8 cellular contexts compared by ENCODE assay signal in genomic region chr2:85852979-85853498, GRCh38. TPM values are rescaled to one million over a fixed set of nuclear protein-coding genes. Genes with fewer than 3 reads are reported as not detected.
A peak's percentile ranks its signal among the peaks of the same experiment; 100 is the strongest.
DNase-seq lines count a peak whose midpoint lies in the region; ATAC-seq and TF ChIP-seq lines count a peak whose summit lies in the region.

No MANE protein-coding gene starts in this region.

- H3K27ac ChIP-seq in esophagus squamous epithelium: peak overlapping the region; percentile 25 to 77 (median 58)
- no peak overlapping the region for H3K27ac ChIP-seq in A673 (ENCODE audit: low read depth, low read length, poor library complexity, severe bottlenecking)

- H3K36me3 ChIP-seq in esophagus squamous epithelium: peaks cover 0 to under 1% (median 0%) of the 10 kb centered on the region in 3 donors
- H3K36me3 ChIP-seq in A673 (ENCODE audit: insufficient read depth, low read length, poor library complexity, severe bottlenecking): no peaks in the 10 kb centered on the region

- peak overlapping the region in 2 of 4 donors; percentile 4 to 27 for H3K4me3 ChIP-seq in esophagus squamous epithelium
- no peak overlapping the region for H3K4me3 ChIP-seq in A673 (ENCODE audit: low read depth, low read length, poor library complexity, severe bottlenecking)

- peak; percentile 88 for DNase-seq in activated CD4-positive, alpha-beta T cell treated with anti-CD3 and anti-CD28 coated beads, Interleukin-2, amount 10 ng/mL, durations not matched to agents 24 days and 14 days
- DNase-seq in esophagus squamous epithelium (lab: John Stamatoyannopoulos, UW) (peak; percentile 18), NCI-H1092 treated with DMSO at 0.1 percent for 48 hours (lab: John Stamatoyannopoulos, UW) (no peak), GOT3 (lab: John Stamatoyannopoulos, UW) (no peak), A673 (ENCODE audit: low spot score) (no peak)
- DNase-seq in stimulated activated CD4-positive, alpha-beta T cell treated with anti-CD3 and anti-CD28 coated beads, TNF-alpha, amount 100 ng/mL, for 1 hour (ENCODE audit: low read depth in 3 of 3, low spot score in 1 of 3): peak; percentile 15 to 28 (median 25)

- CTCF ChIA-PET in A673 (lab: Charles Lee): no interaction called here

- H3K9me3 Mint-ChIP-seq in activated CD4-positive, alpha-beta T cell treated with anti-CD3 and anti-CD28 coated beads, Interleukin-2, amount 10 ng/mL, durations not matched to agents 24 days and 14 days: peaks cover 13% of the 10 kb centered on the region

- peaks cover 53% of the 10 kb centered on the region for H3K36me3 Mint-ChIP-seq in activated CD4-positive, alpha-beta T cell treated with anti-CD3 and anti-CD28 coated beads, Interleukin-2, amount 10 ng/mL, durations not matched to agents 24 days and 14 days (ENCODE audit: low read depth)

- H3K4me3 Mint-ChIP-seq in activated CD4-positive, alpha-beta T cell treated with anti-CD3 and anti-CD28 coated beads, Interleukin-2, amount 10 ng/mL, durations not matched to agents 24 days and 14 days: peak overlapping the region; percentile 76

- ATAC-seq in GM18907 (IDR thresholded peaks at IDR 0.05; ENCODE audit: unreplicated experiment) (peak; percentile 83), HG03095 (IDR thresholded peaks at IDR 0.05; ENCODE audit: unreplicated experiment) (peak; percentile 50)

- H3K27ac Mint-ChIP-seq in activated CD4-positive, alpha-beta T cell treated with anti-CD3 and anti-CD28 coated beads, Interleukin-2, amount 10 ng/mL, durations not matched to agents 24 days and 14 days: peak overlapping the region; percentile 97

- WGBS in esophagus squamous epithelium, 2 donors: 75 to 82% methylated on average over 9 to 11 of the region's 11 CpGs

- BruUV-seq in A673 (replicated peaks; lab: Mats Ljungman, UMichigan): no TSS peak

- no peak for TF ChIP-seq CTCF in esophagus squamous epithelium (IDR thresholded peaks at IDR 0.05)
- no peak for TF ChIP-seq CTCF in A673 (conservative IDR thresholded peaks at IDR 0.05; ENCODE audit: low read depth, low read length)

- POLR2A ChIA-PET in A673 (lab: Charles Lee; ENCODE audit: low non-redundant PET): no interaction called here

- H3K27me3 ChIP-seq in esophagus squamous epithelium (no peaks in the 10 kb centered on the region), A673 (replicated peaks; ENCODE audit: insufficient read depth, low read depth, low read length, poor library complexity) (no peaks in the 10 kb centered on the region)

- intact Hi-C loops in activated CD4-positive, alpha-beta T cell treated with anti-CD3 and anti-CD28 coated beads, Interleukin-2, amount 10 ng/mL, durations not matched to agents 24 days and 14 days (cut with micrococcal nuclease): loop anchor here (1.0 to 10.0 kb wide), 5 partner anchors 8 to 342 kb away; partner anchors contain the start of genes IMMT and MRPL35
- intact Hi-C loops in esophagus squamous epithelium (cut with DNase I): no loop called here
- intact Hi-C loops in A673 (cut with micrococcal nuclease; ENCODE audit: unreplicated experiment): no loop called here

- TF ChIP-seq POLR2A in esophagus squamous epithelium (IDR thresholded peaks at IDR 0.05): no peak

- no peaks in the 10 kb centered on the region for H3K9me3 ChIP-seq in esophagus squamous epithelium
- no peaks in the 10 kb centered on the region for H3K9me3 ChIP-seq in A673 (ENCODE audit: low read depth, low read length, poor library complexity, severe bottlenecking)

- peaks cover 61% of the 10 kb centered on the region for H3K4me1 Mint-ChIP-seq in activated CD4-positive, alpha-beta T cell treated with anti-CD3 and anti-CD28 coated beads, Interleukin-2, amount 10 ng/mL, durations not matched to agents 24 days and 14 days

- no peaks in the 10 kb centered on the region for H3K27me3 Mint-ChIP-seq in activated CD4-positive, alpha-beta T cell treated with anti-CD3 and anti-CD28 coated beads, Interleukin-2, amount 10 ng/mL, durations not matched to agents 24 days and 14 days

- peaks cover 0 to 22% (median 0%) of the 10 kb centered on the region in 3 donors for H3K4me1 ChIP-seq in esophagus squamous epithelium
- H3K4me1 ChIP-seq in A673 (ENCODE audit: insufficient read depth, low read length, poor library complexity, severe bottlenecking): peaks cover 7% of the 10 kb centered on the region

RNA-seq across cellular contexts. Expression of gene ST3GAL5, which starts 35.8 kb away (rescaled TPM):
- total RNA-seq in activated CD4-positive, alpha-beta T cell treated with anti-CD3 and anti-CD28 coated beads, Interleukin-2, amount 10 ng/mL, durations not matched to agents 24 days and 14 days: 13.3 and 14.6 TPM in 2 replicates
- total RNA-seq in esophagus squamous epithelium: 10 to 100 TPM in 1 of 4 donors, 1 to 10 TPM in 3; 1.3 to 13.5 (median 5.2) TPM
- total RNA-seq in A673 (2021): 25.3 and 27.1 TPM in 2 replicates

Comparison
In these comparisons a context has a peak if more than half of its experiments do, and no peak if none do; other contexts are left out.
1. DNase-seq: peak in activated CD4-positive, alpha-beta T cell treated with anti-CD3 and anti-CD28 coated beads, Interleukin-2, amount 10 ng/mL, durations not matched to agents 24 days and 14 days (single experiment), esophagus squamous epithelium (single experiment) and stimulated activated CD4-positive, alpha-beta T cell treated with anti-CD3 and anti-CD28 coated beads, TNF-alpha, amount 100 ng/mL, for 1 hour (3 of 3); none in NCI-H1092 treated with DMSO at 0.1 percent for 48 hours (single experiment), GOT3 (single experiment) and A673 (single experiment).